ENCODE assay signal across 15 cellular contexts in the genomic region with DNA sequence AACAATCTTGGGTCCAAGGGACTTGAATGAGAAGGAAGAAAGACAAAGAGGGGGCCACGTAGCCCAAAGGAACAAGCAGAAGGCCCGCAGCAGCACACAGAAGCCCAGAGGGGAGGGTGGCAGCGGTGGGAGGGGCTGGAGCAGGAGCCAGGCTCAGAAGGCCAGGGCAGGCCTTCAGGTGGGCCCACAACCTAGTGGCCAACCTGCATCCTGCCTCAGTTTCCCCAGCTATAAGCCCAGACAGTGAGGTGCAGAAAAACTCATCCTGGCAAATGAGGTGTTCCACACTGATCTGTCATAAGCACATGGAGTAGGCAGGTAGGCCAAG.
"Had no signal": no experiment of that assay in that cellular context is flagged by ENCODE, and none has a peak within 500 bp of the region (broad histone marks: within the 10 kb centered on the region; RNA-seq: fewer than 3 reads in every experiment).

No MANE protein-coding gene starts in this region.

- H3K36me3 ChIP-seq: pancreas, transverse colon had no signal

- H3K4me3 ChIP-seq: pancreas, transverse colon had no signal

- H3K36me3 Mint-ChIP-seq: activated naive CD8-positive, alpha-beta T cell treated with anti-CD3 and anti-CD28 coated beads for 36 hours; stimulated activated naive B cell treated with anti-CD40 and anti-IgM and Interleukin-4, amounts not matched to agents 10 μg/mL and 1 μg/mL and 100 μg/mL, for 72 hours had no signal

- H3K27ac Mint-ChIP-seq: activated CD4-positive, alpha-beta T cell treated with anti-CD3 and anti-CD28 coated beads, Interleukin-2, amount 10 ng/mL, durations not matched to agents 7 days and 5 days; activated naive CD8-positive, alpha-beta T cell treated with anti-CD3 and anti-CD28 coated beads for 36 hours; T-helper 2 cell treated with Interferon-gamma antibody and Interleukin-4, amounts not matched to agents 5 μg/mL and 100 μg/mL, for 36 hours had no signal

- H3K27me3 ChIP-seq: pancreas, transverse colon had no signal

- H3K9me3 ChIP-seq: pancreas, transverse colon had no signal

- DNase-seq: activated CD4-positive, alpha-beta T cell treated with anti-CD3 and anti-CD28 coated beads, Interleukin-2, amount 10 ng/mL, durations not matched to agents 7 days and 5 days; activated CD4-positive, CD25-positive, alpha-beta regulatory T cell; activated CD8-positive, alpha-beta memory T cell treated with anti-CD3 and anti-CD28 coated beads for 24 hours; activated gamma-delta T cell treated with Interleukin-2 at 50 U/mL for 16 hours; activated naive CD8-positive, alpha-beta T cell treated with anti-CD3 and anti-CD28 coated beads for 36 hours; hippocampal formation; kidney glomerular epithelial cell; midbrain; pancreas; retina; stimulated activated CD4-positive, alpha-beta T cell treated with anti-CD3 and anti-CD28 coated beads, Interleukin-2, amount 100 ng/mL, for 48 hours; stimulated activated naive B cell treated with anti-CD40 and anti-IgM and Interleukin-4, amounts not matched to agents 10 μg/mL and 1 μg/mL and 100 μg/mL, for 72 hours; transverse colon had no signal

- H3K4me1 ChIP-seq: pancreas had no signal

- H3K9me3 Mint-ChIP-seq: activated CD4-positive, alpha-beta T cell treated with anti-CD3 and anti-CD28 coated beads, Interleukin-2, amount 10 ng/mL, durations not matched to agents 7 days and 5 days; activated naive CD8-positive, alpha-beta T cell treated with anti-CD3 and anti-CD28 coated beads for 36 hours; neural crest cell; stimulated activated naive B cell treated with anti-CD40 and anti-IgM and Interleukin-4, amounts not matched to agents 10 μg/mL and 1 μg/mL and 100 μg/mL, for 72 hours; T-helper 2 cell treated with Interferon-gamma antibody and Interleukin-4, amounts not matched to agents 5 μg/mL and 100 μg/mL, for 36 hours had no signal

- H3K4me3 Mint-ChIP-seq: activated CD4-positive, alpha-beta T cell treated with anti-CD3 and anti-CD28 coated beads, Interleukin-2, amount 10 ng/mL, durations not matched to agents 7 days and 5 days; activated naive CD8-positive, alpha-beta T cell treated with anti-CD3 and anti-CD28 coated beads for 36 hours; neural crest cell; stimulated activated naive B cell treated with anti-CD40 and anti-IgM and Interleukin-4, amounts not matched to agents 10 μg/mL and 1 μg/mL and 100 μg/mL, for 72 hours; T-helper 2 cell treated with Interferon-gamma antibody and Interleukin-4, amounts not matched to agents 5 μg/mL and 100 μg/mL, for 36 hours had no signal

- H3K27ac ChIP-seq: pancreas, transverse colon had no signal
